Comparison of ENCODE assay signal across 8 cellular contexts in genomic region chr7:107659666-107660065, GRCh38. TPM values are rescaled to one million over a fixed set of nuclear protein-coding genes. Genes with fewer than 3 reads are reported as not detected.
DNase-seq lines count a peak whose midpoint lies in the region; ATAC-seq and TF ChIP-seq lines count a peak whose summit lies in the region.

No MANE protein-coding gene starts in this region.

- peaks cover 24% of the 10 kb centered on the region for H3K27me3 ChIP-seq in IMR-90 (ENCODE audit: control insufficient read depth, insufficient read depth, low read length)

- H3K9me3 ChIP-seq in IMR-90 (ENCODE audit: control insufficient read depth, insufficient read depth, low read length) = no peaks in the 10 kb centered on the region

- H3K14ac ChIP-seq in IMR-90 (replicated peaks; ENCODE audit: low read depth, low read length) = no peak overlapping the region

- H3K9me1 ChIP-seq in IMR-90 (ENCODE audit: insufficient read depth, low read length) = no peaks in the 10 kb centered on the region

- H2BK5ac ChIP-seq in IMR-90 (ENCODE audit: low read depth, low read length, poor library complexity, severe bottlenecking) = no peak overlapping the region

- no peak overlapping the region for H3K4me3 ChIP-seq in IMR-90 (ENCODE audit: insufficient read depth, low read depth, low read length)

- no peaks in the 10 kb centered on the region for H3K79me1 ChIP-seq in IMR-90 (ENCODE audit: low read depth in 1 of 2, low read length in 2 of 2)

- no peak overlapping the region for H2AFZ ChIP-seq in IMR-90 (replicated peaks; ENCODE audit: low read length, poor library complexity)

- no peak overlapping the region for H4K8ac ChIP-seq in IMR-90 (ENCODE audit: low read depth in 2 of 2, low read length in 2 of 2)

- intact Hi-C loops in IMR-90 (cut with micrococcal nuclease) = no loop called here

- WGBS in IMR-90 (ENCODE audit: extremely low coverage in 2 of 2, insufficient read length in 1 of 2), 2 experiments = no CpG with 5 or more reads among the region's 4 CpGs

- TF ChIP-seq RAD21 in IMR-90 (IDR thresholded peaks at IDR 0.05; ENCODE audit: low read length) = no peak

- no peak overlapping the region for H3K56ac ChIP-seq in IMR-90 (ENCODE audit: extremely low read depth, insufficient read depth, low read length)

- no peak overlapping the region for H2AK9ac ChIP-seq in IMR-90 (replicated peaks; ENCODE audit: low read depth, low read length, poor library complexity)

- DNase-seq in Daoy (ENCODE audit: low read depth) (peak; percentile 54), IMR-90 (peak; percentile 87), omental fat pad (ENCODE audit: low spot score) (no peak), amniotic stem cell (lab: John Stamatoyannopoulos, UW) (no peak), NCI-H2196 treated with DMSO at 0.1 percent for 48 hours (lab: John Stamatoyannopoulos, UW; ENCODE audit: unreplicated experiment) (no peak)

- peaks cover 28% of the 10 kb centered on the region for H3K4me1 Mint-ChIP-seq in activated naive CD4-positive, alpha-beta T cell treated with anti-CD3 and anti-CD28 coated beads, Interleukin-2, amount 50 U/mL, for 24 hours

- H3K4me2 ChIP-seq in IMR-90 (ENCODE audit: low read depth, low read length) = no peak overlapping the region; the same call in 1 of the 2 replicates

- no peak overlapping the region for H4K5ac ChIP-seq in IMR-90 (ENCODE audit: low read depth, low read length)

- H3K18ac ChIP-seq in IMR-90 (ENCODE audit: low read depth, low read length) = no peak overlapping the region

- H3K27ac Mint-ChIP-seq in activated naive CD4-positive, alpha-beta T cell treated with anti-CD3 and anti-CD28 coated beads, Interleukin-2, amount 50 U/mL, for 24 hours = peak overlapping the region; percentile 65

- H3K27me3 Mint-ChIP-seq in activated naive CD4-positive, alpha-beta T cell treated with anti-CD3 and anti-CD28 coated beads, Interleukin-2, amount 50 U/mL, for 24 hours = peaks cover 34% of the 10 kb centered on the region

- peak overlapping the region; percentile 79 for H3K4me3 Mint-ChIP-seq in activated naive CD4-positive, alpha-beta T cell treated with anti-CD3 and anti-CD28 coated beads, Interleukin-2, amount 50 U/mL, for 24 hours

- POLR2A ChIA-PET in IMR-90 (lab: Charles Lee; ENCODE audit: unreplicated experiment) = no interaction called here

- H3K23ac ChIP-seq in IMR-90 (ENCODE audit: low read depth, low read length) = no peak overlapping the region

- no peak for TF ChIP-seq POLR2A in IMR-90 (IDR thresholded peaks at IDR 0.05; ENCODE audit: low read depth, low read length)

- no peaks in the 10 kb centered on the region for H3K36me3 Mint-ChIP-seq in activated naive CD4-positive, alpha-beta T cell treated with anti-CD3 and anti-CD28 coated beads, Interleukin-2, amount 50 U/mL, for 24 hours

- no peaks in the 10 kb centered on the region for H4K20me1 ChIP-seq in IMR-90 (ENCODE audit: insufficient read depth, low read length)

- in situ Hi-C loops in IMR-90 (cut with MboI; ENCODE audit: low sequenced_read_pairs) = no loop called here

- BruUV-seq in IMR-90 (replicated peaks; lab: Mats Ljungman, UMichigan) = no TSS peak

- CTCF ChIA-PET in IMR-90 (lab: Yijun Ruan, JAX) = interaction anchor here (0.6 kb wide), 1 partner anchor 492 kb away, joined by 3 read pairs; no protein-coding TSS in a partner anchor

- H2BK15ac ChIP-seq in IMR-90 (ENCODE audit: low read depth, low read length) = no peak overlapping the region

- dilution Hi-C loops in IMR-90 (cut with HindIII; ENCODE audit: low sequenced_read_pairs, unreplicated experiment) = no loop called here

- no peak overlapping the region for H2AK5ac ChIP-seq in IMR-90 (ENCODE audit: low read depth, low read length)

- H3K9ac ChIP-seq in IMR-90 (ENCODE audit: low read depth, low read length) = no peak overlapping the region

- peaks cover 5% of the 10 kb centered on the region for H3K4me1 ChIP-seq in IMR-90 (ENCODE audit: control insufficient read depth, insufficient read depth, low read length)

- no peak overlapping the region for H3K4ac ChIP-seq in IMR-90 (ENCODE audit: low read depth, low read length)

- ATAC-seq in IMR-90 (ENCODE audit: low read depth) (peak; percentile 30; the same call in 1 of the 2 replicates), omental fat pad (ENCODE audit: low FRiP score) (peak; percentile 37), GM19467 (IDR thresholded peaks at IDR 0.05; ENCODE audit: unreplicated experiment) (no peak), HG03097 (IDR thresholded peaks at IDR 0.05; ENCODE audit: low FRiP score, unreplicated experiment) (no peak)

- TF ChIP-seq CTCF in IMR-90 (conservative IDR thresholded peaks at IDR 0.05; ENCODE audit: low read depth, low read length) = no peak
- TF ChIP-seq CTCF in omental fat pad (IDR thresholded peaks at IDR 0.05) = no peak

- no peak overlapping the region for H3K27ac ChIP-seq in IMR-90 (ENCODE audit: insufficient read depth, low read length)

- H4K91ac ChIP-seq in IMR-90 (ENCODE audit: insufficient read depth, low read depth, low read length) = no peak overlapping the region

- H3K9me3 Mint-ChIP-seq in activated naive CD4-positive, alpha-beta T cell treated with anti-CD3 and anti-CD28 coated beads, Interleukin-2, amount 50 U/mL, for 24 hours = no peaks in the 10 kb centered on the region

- H2BK20ac ChIP-seq in IMR-90 (ENCODE audit: low read depth, low read length) = no peak overlapping the region

- no peak overlapping the region for H2BK120ac ChIP-seq in IMR-90 (ENCODE audit: low read depth, low read length)

- no peaks in the 10 kb centered on the region for H3K36me3 ChIP-seq in IMR-90 (ENCODE audit: control insufficient read depth, insufficient read depth, low read length)

TF ChIP-seq in IMR-90, 13 proteins besides CTCF, POLR2A, EP300 and RAD21:
- peak; percentile 50 for TF ChIP-seq RCOR1 (IDR thresholded peaks at IDR 0.05; ENCODE audit: insufficient replicate concordance, low read length)
- no peak for TF ChIP-seq MAZ (IDR thresholded peaks at IDR 0.05; ENCODE audit: borderline replicate concordance, low read depth, low read length)
- peak; percentile 5; the same call in 1 of the 2 replicates for TF ChIP-seq MAFK (IDR thresholded peaks at IDR 0.05; ENCODE audit: low read depth, low read length)
- peak; percentile 40; the same call in 1 of the 2 replicates for TF ChIP-seq FOS (IDR thresholded peaks at IDR 0.05; ENCODE audit: low read depth, low read length)
- peak; percentile 77 for TF ChIP-seq CEBPB (IDR thresholded peaks at IDR 0.05; ENCODE audit: low read depth, low read length)
- peak; percentile 16; the same call in 1 of the 2 replicates for TF ChIP-seq BHLHE40 (IDR thresholded peaks at IDR 0.05; ENCODE audit: low read depth, low read length)
TF ChIP-seq in IMR-90: peak in this region for 5.

RNA-seq across cellular contexts. Expression of gene SLC26A4, which starts 1.0 kb away (rescaled TPM):
- 1.4 and 6.8 TPM in 2 replicates for total RNA-seq in Daoy (2014; rRNA removed; shearing (Covaris generic))
- total RNA-seq in IMR-90 (2012; rRNA removed) (0.56 and 1.1 TPM in 2 replicates), omental fat pad (1 to 10 TPM in 2 of 4 donors, under 1 TPM in 2; 0.65 to 2.2 (median 0.98) TPM)
- polyA plus RNA-seq in IMR-90 (2012; rRNA removed) = 0.09 and 0.20 TPM in 2 replicates
- 0.07 TPM in 1 of 2 replicates, not detected in the other for polyA plus RNA-seq in IMR-90 (2012; cell fraction: cytosol; rRNA removed)
- polyA plus RNA-seq in IMR-90 (2012; cell fraction: nucleus; rRNA removed; ENCODE audit: low replicate concordance) = 0.05 and 0.19 TPM in 2 replicates

Comparison
In these comparisons a context has a peak if more than half of its experiments do, and no peak if none do; other contexts are left out.
1. DNase-seq: peak in Daoy (single experiment) and IMR-90 (single experiment); none in omental fat pad (single experiment), amniotic stem cell (single experiment) and NCI-H2196 treated with DMSO at 0.1 percent for 48 hours (single experiment).
2. ATAC-seq: peak in IMR-90 (single experiment) and omental fat pad (single experiment); none in GM19467 (single experiment) and HG03097 (single experiment).